In the genomic region with DNA sequence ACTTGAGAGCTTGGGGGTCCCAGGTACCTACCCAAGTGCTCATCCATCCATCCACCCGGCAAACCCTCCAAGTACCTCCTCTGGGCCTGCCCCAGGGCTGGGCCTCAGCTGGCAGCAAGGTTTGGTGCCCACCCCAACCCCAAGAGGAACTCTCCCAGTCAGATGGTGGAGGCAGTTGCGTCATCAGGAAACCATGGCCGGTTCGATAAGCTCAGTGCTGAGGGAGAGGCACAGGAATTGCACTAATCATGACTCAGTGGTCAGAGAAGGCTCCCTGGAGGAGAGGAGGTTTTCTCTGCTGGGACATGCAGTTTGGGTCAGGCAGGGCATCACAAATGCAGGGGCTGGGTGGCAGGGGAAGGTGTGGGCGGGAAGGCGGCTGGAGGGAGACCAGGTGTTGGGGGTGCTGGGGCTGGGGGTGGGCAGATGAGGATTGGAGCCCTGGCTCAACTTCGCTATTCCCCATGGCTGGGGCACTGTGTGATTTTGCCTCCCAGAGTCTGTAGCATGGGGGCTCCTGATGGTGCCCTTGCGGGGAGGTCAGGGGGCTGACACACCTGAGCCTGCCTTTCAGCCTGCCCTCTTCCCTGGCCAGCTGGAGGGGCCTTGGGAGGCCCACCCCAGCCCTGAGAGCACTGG, we compare ENCODE assay signal across 9 cellular contexts. TPM values are rescaled to one million over a fixed set of nuclear protein-coding genes. Genes with fewer than 3 reads are reported as not detected.
DNase-seq lines count a peak whose midpoint lies in the region; ATAC-seq and TF ChIP-seq lines count a peak whose summit lies in the region.
"Had no signal": no experiment of that assay in that cellular context is flagged by ENCODE, and none has a peak within 500 bp of the region (broad histone marks: within the 10 kb centered on the region; RNA-seq: fewer than 3 reads in every experiment).

No MANE protein-coding gene starts in this region.

- peaks cover 23 to 82% of the 10 kb centered on the region in 2 donors for H3K4me1 ChIP-seq in thyroid gland

- no peak for TF ChIP-seq CTCF in thyroid gland (IDR thresholded peaks at IDR 0.05)

- peak overlapping the region in 2 of 3 donors; percentile 25 to 28 for H3K27ac ChIP-seq in thyroid gland
- H3K27ac ChIP-seq: C4-2B had no signal

- DNase-seq in activated T-cell treated with anti-CD3 and anti-CD28 coated beads, Interleukin-2, amount 50 U/mL, for 1 hour = peak; percentile 48
- DNase-seq in activated T-cell treated with anti-CD3 and anti-CD28 coated beads, Interleukin-2, amount 50 U/mL, for 48 hours = no peak
- no peak for DNase-seq in activated naive CD8-positive, alpha-beta T cell treated with anti-CD3 and anti-CD28 coated beads for 36 hours
- DNase-seq in hepatic stellate cell (ENCODE audit: low spot score) (peak; percentile 69), thyroid gland (no peak), NCI-H446 (lab: John Stamatoyannopoulos, UW) (no peak)
- no peak for DNase-seq in stimulated activated CD4-positive, alpha-beta T cell treated with anti-CD3 and anti-CD28 coated beads, Interleukin-12 subunit alpha, Interleukin-12 subunit beta, amount 100 ng/mL, for 4 hours

- intact Hi-C loops in thyroid gland (cut with DNase I) = no loop called here

- no peaks in the 10 kb centered on the region for H3K9me3 Mint-ChIP-seq in activated naive CD8-positive, alpha-beta T cell treated with anti-CD3 and anti-CD28 coated beads for 36 hours

- H3K27me3 ChIP-seq in thyroid gland = no peaks in the 10 kb centered on the region

- WGBS in thyroid gland, 2 donors = 68 to 73% methylated on average over 7 of the region's 8 CpGs

- no peaks in the 10 kb centered on the region for H3K36me3 ChIP-seq in thyroid gland

- peak overlapping the region; percentile 67 for H3K4me3 Mint-ChIP-seq in activated naive CD8-positive, alpha-beta T cell treated with anti-CD3 and anti-CD28 coated beads for 36 hours

- no peak for ATAC-seq in GM21723 (IDR thresholded peaks at IDR 0.05; ENCODE audit: unreplicated experiment)

- H3K27ac Mint-ChIP-seq in activated naive CD8-positive, alpha-beta T cell treated with anti-CD3 and anti-CD28 coated beads for 36 hours = peak overlapping the region; percentile 96

- TF ChIP-seq POLR2A in thyroid gland (IDR thresholded peaks at IDR 0.05) = no peak

- H3K27me3 Mint-ChIP-seq in activated naive CD8-positive, alpha-beta T cell treated with anti-CD3 and anti-CD28 coated beads for 36 hours = no peaks in the 10 kb centered on the region

- H3K4me1 Mint-ChIP-seq in activated naive CD8-positive, alpha-beta T cell treated with anti-CD3 and anti-CD28 coated beads for 36 hours = peaks cover 89% of the 10 kb centered on the region

- no peak overlapping the region for H3K4me3 ChIP-seq in thyroid gland (replicated peaks in 1 of 3)

- peaks cover 30% of the 10 kb centered on the region for H3K36me3 Mint-ChIP-seq in activated naive CD8-positive, alpha-beta T cell treated with anti-CD3 and anti-CD28 coated beads for 36 hours

- no peaks in the 10 kb centered on the region for H3K9me3 ChIP-seq in thyroid gland

RNA-seq across cellular contexts. Expression of gene SH2B3, which starts 32.2 kb away (rescaled TPM):
- total RNA-seq in activated naive CD8-positive, alpha-beta T cell treated with anti-CD3 and anti-CD28 coated beads for 36 hours = 10 to 100 TPM; 58.5 to 59.4 TPM
- 10 to 100 TPM; 14.1 to 36.5 (median 25.6) TPM for total RNA-seq in thyroid gland

Comparison
In these comparisons a context has a peak if more than half of its experiments do, and no peak if none do; other contexts are left out.
1. DNase-seq: peak in activated T-cell treated with anti-CD3 and anti-CD28 coated beads, Interleukin-2, amount 50 U/mL, for 1 hour (single experiment) and hepatic stellate cell (single experiment); none in activated T-cell treated with anti-CD3 and anti-CD28 coated beads, Interleukin-2, amount 50 U/mL, for 48 hours (0 of 2), activated naive CD8-positive, alpha-beta T cell treated with anti-CD3 and anti-CD28 coated beads for 36 hours (single experiment), thyroid gland (0 of 2), stimulated activated CD4-positive, alpha-beta T cell treated with anti-CD3 and anti-CD28 coated beads, Interleukin-12 subunit alpha, Interleukin-12 subunit beta, amount 100 ng/mL, for 4 hours (single experiment) and NCI-H446 (0 of 2).